In the genomic region with DNA sequence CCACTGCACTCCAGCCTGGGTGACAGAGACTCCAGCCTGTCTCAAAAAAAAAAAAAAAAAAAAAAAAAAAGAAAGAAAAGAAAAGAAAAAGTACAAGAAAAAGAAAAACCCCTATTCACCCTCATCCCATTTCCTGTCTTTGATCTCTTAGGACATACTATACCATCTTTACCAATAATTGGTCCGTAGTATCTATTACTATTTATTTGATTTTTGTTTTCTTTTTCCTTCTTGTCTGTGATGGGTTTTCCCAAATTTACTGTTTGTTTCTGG, we compare ENCODE assay signal across 9 cellular contexts. TPM values are rescaled to one million over a fixed set of nuclear protein-coding genes. Genes with fewer than 3 reads are reported as not detected.
DNase-seq lines count a peak whose midpoint lies in the region; ATAC-seq, FAIRE-seq and TF ChIP-seq lines count a peak whose summit lies in the region.
"Had no signal": no experiment of that assay in that cellular context is flagged by ENCODE, and none has a peak within 500 bp of the region (broad histone marks: within the 10 kb centered on the region; RNA-seq: fewer than 3 reads in every experiment).

No MANE protein-coding gene starts in this region.

- H3K36me3 Mint-ChIP-seq in activated T-cell treated with anti-CD3 and anti-CD28 coated beads, Interleukin-2, amount 50 U/mL, for 72 hours (ENCODE audit: insufficient read depth in 2 of 2): peaks cover 0 to 1% of the 10 kb centered on the region in 2 donors
- H3K36me3 Mint-ChIP-seq in WTC11: peaks cover 2% of the 10 kb centered on the region

- peak overlapping the region; percentile 96 to 98 for H3K4me3 Mint-ChIP-seq in activated T-cell treated with anti-CD3 and anti-CD28 coated beads, Interleukin-2, amount 50 U/mL, for 72 hours
- H3K4me3 Mint-ChIP-seq in WTC11: peak overlapping the region; percentile 69

- H3K9me3 ChIP-seq in iPS-15b (ENCODE audit: control insufficient read depth, insufficient read depth, low read length) (no peaks in the 10 kb centered on the region), thyroid gland (no peaks in the 10 kb centered on the region)

- CTCF ChIA-PET in WTC11 (lab: Charles Lee): interaction anchor here (0.7 to 1.4 kb wide), 2 partner anchors 19 to 109 kb away, joined by 4 to 7 read pairs; no protein-coding TSS in a partner anchor

- FAIRE-seq in GM12892 (lab: Jason Lieb, UNC): no peak
- FAIRE-seq: frontal cortex had no signal

- H3K4me1 ChIP-seq in iPS-15b (ENCODE audit: control insufficient read depth, insufficient read depth, low read length) (no peaks in the 10 kb centered on the region), thyroid gland (peaks cover 0 to 15% of the 10 kb centered on the region in 2 donors)

- H3K27me3 ChIP-seq in iPS-15b (ENCODE audit: control insufficient read depth, insufficient read depth, low read length) (no peaks in the 10 kb centered on the region), thyroid gland (no peaks in the 10 kb centered on the region)

- peaks cover 59% of the 10 kb centered on the region for H3K4me1 Mint-ChIP-seq in activated T-cell treated with anti-CD3 and anti-CD28 coated beads, Interleukin-2, amount 50 U/mL, for 72 hours (ENCODE audit: low read depth)
- peaks cover 40% of the 10 kb centered on the region for H3K4me1 Mint-ChIP-seq in WTC11

- 53 to 65% methylated on average over 1 of the region's 1 CpG for WGBS in thyroid gland, 2 donors

- H3K27ac Mint-ChIP-seq in activated T-cell treated with anti-CD3 and anti-CD28 coated beads, Interleukin-2, amount 50 U/mL, for 72 hours: peak overlapping the region; percentile 96
- peak overlapping the region; percentile 82 for H3K27ac Mint-ChIP-seq in WTC11

- no peak for ATAC-seq in activated T-cell treated with anti-CD3 and anti-CD28 coated beads, Interleukin-2, amount 50 U/mL, for 72 hours (replicated peaks in 1 of 2)
- no peak for ATAC-seq in WTC11
- ATAC-seq in HG03378 (IDR thresholded peaks at IDR 0.05; ENCODE audit: unreplicated experiment): no peak
- ATAC-seq in HG03135 (IDR thresholded peaks at IDR 0.05; ENCODE audit: unreplicated experiment): no peak

- peaks cover 10% of the 10 kb centered on the region for H3K27me3 Mint-ChIP-seq in activated T-cell treated with anti-CD3 and anti-CD28 coated beads, Interleukin-2, amount 50 U/mL, for 72 hours (ENCODE audit: low read depth)
- peaks cover 13% of the 10 kb centered on the region for H3K27me3 Mint-ChIP-seq in WTC11 (ENCODE audit: low read depth)

- H3K27ac ChIP-seq in thyroid gland: peak overlapping the region; percentile 55 to 79 (median 76)

- H3K9ac ChIP-seq in iPS-15b (ENCODE audit: low read depth, low read length): no peak overlapping the region

- TF ChIP-seq POLR2A in thyroid gland (IDR thresholded peaks at IDR 0.05): no peak
- no peak for TF ChIP-seq POLR2A in GM12892 (IDR thresholded peaks at IDR 0.05; ENCODE audit: low read depth, low read length)

- H3K4me3 ChIP-seq in iPS-15b (ENCODE audit: low read depth, low read length) (peak overlapping the region; percentile 86), thyroid gland (replicated peaks in 1 of 3) (no peak overlapping the region)

- DNase-seq in activated T-cell treated with anti-CD3 and anti-CD28 coated beads, Interleukin-2, amount 50 U/mL, for 72 hours: no peak
- no peak for DNase-seq in activated T-cell treated with anti-CD3 and anti-CD28 coated beads, Interleukin-2, amount 50 U/mL, for 48 hours
- DNase-seq in WTC11 (ENCODE audit: low spot score) (no peak), thyroid gland (no peak), GM12892 (ENCODE audit: insufficient read length) (no peak)

- TF ChIP-seq CTCF in WTC11 (IDR thresholded peaks at IDR 0.05) (no peak), thyroid gland (IDR thresholded peaks at IDR 0.05) (no peak)

- POLR2A ChIA-PET in WTC11 (lab: Charles Lee): interaction anchor here (0.7 kb wide), 1 partner anchor 200 kb away, joined by 3 read pairs; no protein-coding TSS in a partner anchor

- no peaks in the 10 kb centered on the region for H3K36me3 ChIP-seq in iPS-15b (ENCODE audit: control insufficient read depth, insufficient read depth, low read length)
- no peaks in the 10 kb centered on the region for H3K36me3 ChIP-seq in thyroid gland

- intact Hi-C loops in thyroid gland (cut with DNase I): no loop called here

- no peaks in the 10 kb centered on the region for H3K9me3 Mint-ChIP-seq in activated T-cell treated with anti-CD3 and anti-CD28 coated beads, Interleukin-2, amount 50 U/mL, for 72 hours
- peaks cover 12% of the 10 kb centered on the region for H3K9me3 Mint-ChIP-seq in WTC11

TF ChIP-seq in WTC11, 78 proteins besides CTCF, POLR2A, EP300 and RAD21:
- TF ChIP-seq ATF2 (CRISPR knock-in tag; IDR thresholded peaks at IDR 0.05; ENCODE audit: borderline replicate concordance, low read depth) (no peak), GRHL2 (CRISPR knock-in tag; IDR thresholded peaks at IDR 0.05; ENCODE audit: insufficient replicate concordance, severe bottlenecking) (no peak), ZNF263 (CRISPR knock-in tag; IDR thresholded peaks at IDR 0.05; ENCODE audit: low read depth) (no peak), ZNF416 (CRISPR knock-in tag; IDR thresholded peaks at IDR 0.05) (no peak), JAZF1 (CRISPR knock-in tag; IDR thresholded peaks at IDR 0.05) (no peak), MAX (CRISPR knock-in tag; IDR thresholded peaks at IDR 0.05) (no peak), SOX15 (CRISPR knock-in tag; IDR thresholded peaks at IDR 0.05) (no peak), NFATC4 (CRISPR knock-in tag; IDR thresholded peaks at IDR 0.05) (no peak), MYBL2 (CRISPR knock-in tag; IDR thresholded peaks at IDR 0.05) (no peak), RELA (CRISPR knock-in tag; IDR thresholded peaks at IDR 0.05; ENCODE audit: borderline replicate concordance) (no peak), ZNF671 (CRISPR knock-in tag; IDR thresholded peaks at IDR 0.05) (no peak), ESRRA (CRISPR knock-in tag; IDR thresholded peaks at IDR 0.05; ENCODE audit: borderline replicate concordance) (no peak), JUN (CRISPR knock-in tag; IDR thresholded peaks at IDR 0.05) (no peak)
- TF ChIP-seq, protein P1, sequence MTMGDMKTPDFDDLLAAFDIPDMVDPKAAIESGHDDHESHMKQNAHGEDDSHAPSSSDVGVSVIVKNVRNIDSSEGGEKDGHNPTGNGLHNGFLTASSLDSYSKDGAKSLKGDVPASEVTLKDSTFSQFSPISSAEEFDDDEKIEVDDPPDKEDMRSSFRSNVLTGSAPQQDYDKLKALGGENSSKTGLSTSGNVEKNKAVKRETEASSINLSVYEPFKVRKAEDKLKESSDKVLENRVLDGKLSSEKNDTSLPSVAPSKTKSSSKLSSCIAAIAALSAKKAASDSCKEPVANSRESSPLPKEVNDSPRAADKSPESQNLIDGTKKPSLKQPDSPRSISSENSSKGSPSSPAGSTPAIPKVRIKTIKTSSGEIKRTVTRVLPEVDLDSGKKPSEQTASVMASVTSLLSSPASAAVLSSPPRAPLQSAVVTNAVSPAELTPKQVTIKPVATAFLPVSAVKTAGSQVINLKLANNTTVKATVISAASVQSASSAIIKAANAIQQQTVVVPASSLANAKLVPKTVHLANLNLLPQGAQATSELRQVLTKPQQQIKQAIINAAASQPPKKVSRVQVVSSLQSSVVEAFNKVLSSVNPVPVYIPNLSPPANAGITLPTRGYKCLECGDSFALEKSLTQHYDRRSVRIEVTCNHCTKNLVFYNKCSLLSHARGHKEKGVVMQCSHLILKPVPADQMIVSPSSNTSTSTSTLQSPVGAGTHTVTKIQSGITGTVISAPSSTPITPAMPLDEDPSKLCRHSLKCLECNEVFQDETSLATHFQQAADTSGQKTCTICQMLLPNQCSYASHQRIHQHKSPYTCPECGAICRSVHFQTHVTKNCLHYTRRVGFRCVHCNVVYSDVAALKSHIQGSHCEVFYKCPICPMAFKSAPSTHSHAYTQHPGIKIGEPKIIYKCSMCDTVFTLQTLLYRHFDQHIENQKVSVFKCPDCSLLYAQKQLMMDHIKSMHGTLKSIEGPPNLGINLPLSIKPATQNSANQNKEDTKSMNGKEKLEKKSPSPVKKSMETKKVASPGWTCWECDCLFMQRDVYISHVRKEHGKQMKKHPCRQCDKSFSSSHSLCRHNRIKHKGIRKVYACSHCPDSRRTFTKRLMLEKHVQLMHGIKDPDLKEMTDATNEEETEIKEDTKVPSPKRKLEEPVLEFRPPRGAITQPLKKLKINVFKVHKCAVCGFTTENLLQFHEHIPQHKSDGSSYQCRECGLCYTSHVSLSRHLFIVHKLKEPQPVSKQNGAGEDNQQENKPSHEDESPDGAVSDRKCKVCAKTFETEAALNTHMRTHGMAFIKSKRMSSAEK (CRISPR knock-in tag; IDR thresholded peaks at IDR 0.05; ENCODE audit: borderline replicate concordance): no peak
- TF ChIP-seq, protein P2, sequence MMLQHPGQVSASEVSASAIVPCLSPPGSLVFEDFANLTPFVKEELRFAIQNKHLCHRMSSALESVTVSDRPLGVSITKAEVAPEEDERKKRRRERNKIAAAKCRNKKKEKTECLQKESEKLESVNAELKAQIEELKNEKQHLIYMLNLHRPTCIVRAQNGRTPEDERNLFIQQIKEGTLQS (CRISPR knock-in tag; conservative IDR thresholded peaks at IDR 0.05): no peak

RNA-seq across cellular contexts. Expression of gene PDIA4, which starts 41.6 kb away (rescaled TPM):
- total RNA-seq in activated T-cell treated with anti-CD3 and anti-CD28 coated beads, Interleukin-2, amount 50 U/mL, for 72 hours: 10 to 100 TPM; 63.1 to 84.8 TPM
- total RNA-seq in WTC11 (2021) (286 to 341 TPM (median 289 TPM) in 3 replicates), thyroid gland (100 to 1,000 TPM; 172 to 749 (median 498) TPM)
- polyA plus RNA-seq in GM12892 (2012; ENCODE audit: missing spikeins): 73.4 TPM
